ENCODE assay signal across 14 cellular contexts in genomic region chr18:75818336-75818735, GRCh38.
DNase-seq lines count a peak whose midpoint lies in the region; ATAC-seq and TF ChIP-seq lines count a peak whose summit lies in the region.
"Had no signal": no experiment of that assay in that cellular context is flagged by ENCODE, and none has a peak within 500 bp of the region (broad histone marks: within the 10 kb centered on the region; RNA-seq: fewer than 3 reads in every experiment).

No MANE protein-coding gene starts in this region.

- H4K91ac ChIP-seq in trophoblast cell (ENCODE audit: low read depth, low read length): no peak overlapping the region

- H3K14ac ChIP-seq in trophoblast cell (ENCODE audit: low read length): no peak overlapping the region

- H3K4ac ChIP-seq in trophoblast cell (ENCODE audit: low read depth, low read length): no peak overlapping the region

- no peak overlapping the region for H2BK12ac ChIP-seq in trophoblast cell (ENCODE audit: low read length)

- H3K36me3 ChIP-seq in WERI-Rb-1: no peaks in the 10 kb centered on the region
- no peaks in the 10 kb centered on the region for H3K36me3 ChIP-seq in trophoblast cell (ENCODE audit: control insufficient read depth in 1 of 2, insufficient read depth in 2 of 2, low read length in 2 of 2)
- H3K36me3 ChIP-seq in osteoblast (ENCODE audit: insufficient read depth, low read length): no peaks in the 10 kb centered on the region

- H4K12ac ChIP-seq in trophoblast cell (ENCODE audit: low read depth, low read length): no peak overlapping the region

- no peak overlapping the region for H2AFZ ChIP-seq in trophoblast cell (ENCODE audit: insufficient read depth, low read length, poor library complexity)
- H2AFZ ChIP-seq in osteoblast (ENCODE audit: low read length): no peak overlapping the region
- H2AFZ ChIP-seq: GM23338 had no signal

- H3K9me3 ChIP-seq in WERI-Rb-1 (ENCODE audit: severe bottlenecking) (peaks cover 3% of the 10 kb centered on the region), trophoblast cell (ENCODE audit: insufficient read depth, low read depth, low read length) (peaks cover 2% of the 10 kb centered on the region), osteoblast (ENCODE audit: low read depth, low read length) (no peaks in the 10 kb centered on the region)

- H3K4me2 ChIP-seq in trophoblast cell (ENCODE audit: low read length) (peak overlapping the region; percentile 28), osteoblast (ENCODE audit: insufficient read depth, low read length) (no peak overlapping the region)
- H3K4me2 ChIP-seq: GM23338 had no signal

- ATAC-seq in SK-N-SH treated with all-trans-retinoic acid at 6 μM for 48 hours: no peak
- ATAC-seq: GM23338 had no signal

- peak; percentile 51 for DNase-seq in NCI-H526 treated with DMSO at 0.1 percent for 48 hours (lab: John Stamatoyannopoulos, UW)
- DNase-seq in WERI-Rb-1: peak; percentile 61
- DNase-seq in trophoblast cell: no peak
- no peak for DNase-seq in stimulated activated CD4-positive, alpha-beta T cell treated with anti-CD3 and anti-CD28 coated beads, Interleukin-2, amount 100 ng/mL, for 24 hours
- DNase-seq in osteoblast (ENCODE audit: insufficient read length, low spot score, missing footprints): no peak
- DNase-seq in T-helper 1 cell: no peak
- DNase-seq: ACHN; CD4-positive, alpha-beta T cell; DMS79 treated with DMSO at 0.1 percent for 48 hours; GF-D8; HCEC 1CT had no signal

- H3K27me3 ChIP-seq in WERI-Rb-1 (ENCODE audit: insufficient read depth, low read depth, severe bottlenecking) (no peaks in the 10 kb centered on the region), trophoblast cell (ENCODE audit: insufficient read depth, low read length) (no peaks in the 10 kb centered on the region), osteoblast (ENCODE audit: insufficient read depth, low read length) (no peaks in the 10 kb centered on the region)

- no peak overlapping the region for H3K9ac ChIP-seq in trophoblast cell (ENCODE audit: low read length)

- H2BK5ac ChIP-seq in trophoblast cell (ENCODE audit: low read depth, low read length, poor library complexity): no peak overlapping the region

- H3K27ac ChIP-seq in WERI-Rb-1 (peak overlapping the region; percentile 60), trophoblast cell (ENCODE audit: low read depth, low read length) (no peak overlapping the region), osteoblast (ENCODE audit: low read depth, low read length) (no peak overlapping the region)
- H3K27ac ChIP-seq: C4-2B had no signal

- H4K8ac ChIP-seq in trophoblast cell (ENCODE audit: low read depth, low read length): no peak overlapping the region

- H3K4me1 ChIP-seq in trophoblast cell (ENCODE audit: control insufficient read depth in 1 of 2, insufficient read depth in 2 of 2, low read length in 2 of 2): peaks cover 10 to 16% of the 10 kb centered on the region in 2 experiments
- H3K4me1 ChIP-seq in osteoblast (ENCODE audit: insufficient read depth, low read length): no peaks in the 10 kb centered on the region

- no peak for TF ChIP-seq CTCF in WERI-Rb-1 (IDR thresholded peaks at IDR 0.05; ENCODE audit: low read depth, low read length)
- no peak for TF ChIP-seq CTCF in osteoblast (IDR thresholded peaks at IDR 0.05; ENCODE audit: extremely low read depth, low read depth, low read length)

- no CpG with 5 or more reads among the region's 5 CpGs for WGBS in trophoblast cell (ENCODE audit: extremely low coverage, insufficient coverage, insufficient read length)

- no peak overlapping the region for H3K18ac ChIP-seq in trophoblast cell (ENCODE audit: low read length)

- H3K79me2 ChIP-seq in trophoblast cell (ENCODE audit: control insufficient read depth, insufficient read depth, low read length, poor library complexity): no peaks in the 10 kb centered on the region
- H3K79me2 ChIP-seq in osteoblast (ENCODE audit: insufficient read depth, low read length): no peaks in the 10 kb centered on the region

- no peak overlapping the region for H2BK120ac ChIP-seq in trophoblast cell (ENCODE audit: insufficient read depth, low read length, poor library complexity)

- H3K4me3 ChIP-seq in WERI-Rb-1 (ENCODE audit: low read depth, low read length) (no peak overlapping the region), trophoblast cell (ENCODE audit: low read depth, low read length) (no peak overlapping the region), osteoblast (ENCODE audit: insufficient read depth, low read length) (no peak overlapping the region)
- H3K4me3 ChIP-seq: GM23338 had no signal

- no peak overlapping the region for H3K23ac ChIP-seq in trophoblast cell (ENCODE audit: low read length)

- no peaks in the 10 kb centered on the region for H4K20me1 ChIP-seq in osteoblast (ENCODE audit: insufficient read depth, low read length)

- no peak overlapping the region for H2AK5ac ChIP-seq in trophoblast cell (ENCODE audit: low read length)

- H3K79me1 ChIP-seq in trophoblast cell (ENCODE audit: low read length): peaks cover 16% of the 10 kb centered on the region

TF ChIP-seq in SK-N-SH treated with all-trans-retinoic acid at 6 μM for 48 hours, 23 proteins besides CTCF, POLR2A, EP300 and RAD21 (continues in another document):
- no peak for TF ChIP-seq ESRRG (CRISPR knock-in tag; IDR thresholded peaks at IDR 0.05)
- no peak for TF ChIP-seq PATZ1 (CRISPR knock-in tag; IDR thresholded peaks at IDR 0.05; ENCODE audit: borderline replicate concordance)
- TF ChIP-seq ZC3H10 (CRISPR knock-in tag; IDR thresholded peaks at IDR 0.05): no peak
- TF ChIP-seq GLIS3 (CRISPR knock-in tag; IDR thresholded peaks at IDR 0.05): no peak
- no peak for TF ChIP-seq POU6F1 (CRISPR knock-in tag; IDR thresholded peaks at IDR 0.05; ENCODE audit: borderline replicate concordance, low read depth)
- TF ChIP-seq, protein P1, sequence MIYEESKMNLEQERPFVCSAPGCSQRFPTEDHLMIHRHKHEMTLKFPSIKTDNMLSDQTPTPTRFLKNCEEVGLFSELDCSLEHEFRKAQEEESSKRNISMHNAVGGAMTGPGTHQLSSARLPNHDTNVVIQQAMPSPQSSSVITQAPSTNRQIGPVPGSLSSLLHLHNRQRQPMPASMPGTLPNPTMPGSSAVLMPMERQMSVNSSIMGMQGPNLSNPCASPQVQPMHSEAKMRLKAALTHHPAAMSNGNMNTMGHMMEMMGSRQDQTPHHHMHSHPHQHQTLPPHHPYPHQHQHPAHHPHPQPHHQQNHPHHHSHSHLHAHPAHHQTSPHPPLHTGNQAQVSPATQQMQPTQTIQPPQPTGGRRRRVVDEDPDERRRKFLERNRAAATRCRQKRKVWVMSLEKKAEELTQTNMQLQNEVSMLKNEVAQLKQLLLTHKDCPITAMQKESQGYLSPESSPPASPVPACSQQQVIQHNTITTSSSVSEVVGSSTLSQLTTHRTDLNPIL (CRISPR knock-in tag; IDR thresholded peaks at IDR 0.05; ENCODE audit: low read depth): no peak
- TF ChIP-seq ZFP30 (CRISPR knock-in tag; IDR thresholded peaks at IDR 0.05): no peak
- no peak for TF ChIP-seq TCF4 (CRISPR knock-in tag; IDR thresholded peaks at IDR 0.05; ENCODE audit: borderline replicate concordance)
- TF ChIP-seq BACH2 (CRISPR knock-in tag; IDR thresholded peaks at IDR 0.05; ENCODE audit: borderline replicate concordance): no peak
- no peak for TF ChIP-seq OSR1 (CRISPR knock-in tag; IDR thresholded peaks at IDR 0.05)
- no peak for TF ChIP-seq SNAI2 (CRISPR knock-in tag; IDR thresholded peaks at IDR 0.05)
- TF ChIP-seq RARB (CRISPR knock-in tag; IDR thresholded peaks at IDR 0.05): no peak
- no peak for TF ChIP-seq PPARA (CRISPR knock-in tag; IDR thresholded peaks at IDR 0.05; ENCODE audit: borderline replicate concordance)
- TF ChIP-seq ARNTL (CRISPR knock-in tag; IDR thresholded peaks at IDR 0.05; ENCODE audit: borderline replicate concordance, low read depth): no peak
- no peak for TF ChIP-seq ZNF8 (CRISPR knock-in tag; IDR thresholded peaks at IDR 0.05)
- TF ChIP-seq CSRNP3 (CRISPR knock-in tag; IDR thresholded peaks at IDR 0.05): no peak

Comparison
In these comparisons a context has a peak if more than half of its experiments do, and no peak if none do; other contexts are left out.
1. DNase-seq: peak in NCI-H526 treated with DMSO at 0.1 percent for 48 hours (single experiment) and WERI-Rb-1 (single experiment); none in trophoblast cell (0 of 2), stimulated activated CD4-positive, alpha-beta T cell treated with anti-CD3 and anti-CD28 coated beads, Interleukin-2, amount 100 ng/mL, for 24 hours (0 of 2), osteoblast (single experiment) and T-helper 1 cell (0 of 5).